ENCODE assay signal across 20 cellular contexts in genomic region chr10:102437515-102437914, GRCh38. TPM values are rescaled to one million over a fixed set of nuclear protein-coding genes. Genes with fewer than 3 reads are reported as not detected.
DNase-seq lines count a peak whose midpoint lies in the region; ATAC-seq, FAIRE-seq and TF ChIP-seq lines count a peak whose summit lies in the region.
"Had no signal": no experiment of that assay in that cellular context is flagged by ENCODE, and none has a peak within 500 bp of the region (broad histone marks: within the 10 kb centered on the region; RNA-seq: fewer than 3 reads in every experiment).

No MANE protein-coding gene starts in this region.

- H3K9me3 Mint-ChIP-seq in CD4-positive, alpha-beta T cell: no peaks in the 10 kb centered on the region

- no peak for FAIRE-seq in RCC 7860 (lab: Jason Lieb, UNC)

- TF ChIP-seq CTCF in CD4-positive, alpha-beta T cell (IDR thresholded peaks at IDR 0.05): no peak
- TF ChIP-seq CTCF in HEK293 (tag by site-specific recombination; IDR thresholded peaks at IDR 0.05) (no peak), fibroblast of pulmonary artery (IDR thresholded peaks at IDR 0.05; ENCODE audit: low read length, missing control alignments) (no peak)

- ATAC-seq in CD4-positive, alpha-beta T cell (ENCODE audit: poor library complexity): no peak
- ATAC-seq: body of pancreas, left ventricle myocardium superior had no signal

- CTCF ChIA-PET in CD4-positive, alpha-beta T cell (lab: Charles Lee): interaction anchor here (0.8 to 1.3 kb wide), 2 partner anchors 11 to 208 kb away, joined by 3 to 4 read pairs; no protein-coding TSS in a partner anchor
- CTCF ChIA-PET in HEK293 (lab: Yijun Ruan, JAX): no interaction called here

- H3K4me3 ChIP-seq in HEK293 (ENCODE audit: low read depth, low read length): no peak overlapping the region
- peak overlapping the region; percentile 6 for H3K4me3 ChIP-seq in fibroblast of pulmonary artery (replicated peaks; ENCODE audit: low read depth, low read length)
- H3K4me3 ChIP-seq: body of pancreas, coronary artery had no signal

- no peak overlapping the region for H3K27ac ChIP-seq in CD4-positive, alpha-beta T cell (ENCODE audit: low read depth, low read length)
- H3K27ac ChIP-seq in HEK293 (ENCODE audit: extremely low read depth, low read depth, low read length): no peak overlapping the region
- H3K27ac ChIP-seq: body of pancreas, coronary artery, HL-60 had no signal

- H3K4me3 Mint-ChIP-seq in CD4-positive, alpha-beta T cell: no peak overlapping the region
- H3K4me3 Mint-ChIP-seq: B cell had no signal

- H3K9me3 ChIP-seq in CD4-positive, alpha-beta T cell (ENCODE audit: control insufficient read depth, low read length): no peaks in the 10 kb centered on the region
- H3K9me3 ChIP-seq in HEK293 (ENCODE audit: control insufficient read depth, insufficient read depth, low read depth, low read length): no peaks in the 10 kb centered on the region
- H3K9me3 ChIP-seq: body of pancreas, upper lobe of left lung had no signal

- H3K4me1 Mint-ChIP-seq in CD4-positive, alpha-beta T cell (ENCODE audit: low read depth): peaks cover 53% of the 10 kb centered on the region

- H3K27me3 Mint-ChIP-seq in CD4-positive, alpha-beta T cell: no peaks in the 10 kb centered on the region
- H3K27me3 Mint-ChIP-seq: B cell, naive B cell had no signal

- intact Hi-C loops in CD4-positive, alpha-beta T cell (cut with DNase I, micrococcal nuclease): no loop called here

- POLR2A ChIA-PET in CD4-positive, alpha-beta T cell (lab: Charles Lee): interaction anchor here (1.3 to 3.2 kb wide), 2 partner anchors 16 to 28 kb away, joined by 3 to 28 read pairs; partner anchors contain the start of gene FBXL15
- POLR2A ChIA-PET in HEK293 (lab: Yijun Ruan, JAX): interaction anchor here (1.0 kb wide), 1 partner anchor 8 kb away, joined by 5 read pairs; no protein-coding TSS in a partner anchor

- H3K27me3 ChIP-seq in CD4-positive, alpha-beta T cell (ENCODE audit: control insufficient read depth, insufficient read depth, low read length): no peaks in the 10 kb centered on the region
- H3K27me3 ChIP-seq: body of pancreas, upper lobe of left lung had no signal

- H3K27ac Mint-ChIP-seq in CD4-positive, alpha-beta T cell: peak overlapping the region; percentile 19
- H3K27ac Mint-ChIP-seq: B cell, naive B cell had no signal

- H3K36me3 Mint-ChIP-seq in CD4-positive, alpha-beta T cell (ENCODE audit: low read depth): peaks cover 4% of the 10 kb centered on the region
- H3K36me3 Mint-ChIP-seq: naive B cell had no signal

- DNase-seq in CD4-positive, alpha-beta T cell: no peak
- no peak for DNase-seq in fibroblast of pulmonary artery (ENCODE audit: low read depth)
- DNase-seq in RCC 7860 (ENCODE audit: low spot score): no peak
- DNase-seq in NCI-H526 treated with DMSO at 0.1 percent for 48 hours (lab: John Stamatoyannopoulos, UW): no peak
- no peak for DNase-seq in activated gamma-delta T cell treated with Interleukin-2 at 50 U/mL for 16 hours
- DNase-seq: activated CD4-positive, CD25-positive, alpha-beta regulatory T cell treated with anti-CD3 and anti-CD28 coated beads, Interleukin-2, amount 50 U/mL, for 72 hours; body of pancreas; erythroblast; GOT3; left ventricle myocardium superior; naive B cell; NCI-H2029; SHP77 treated with DMSO at 0.1 percent for 48 hours; stimulated activated naive CD4-positive, alpha-beta T cell; T-helper 9 cell; upper lobe of left lung had no signal

- no peaks in the 10 kb centered on the region for H3K4me1 ChIP-seq in HEK293 (ENCODE audit: control insufficient read depth, insufficient read depth, low read length)

- no peaks in the 10 kb centered on the region for H3K36me3 ChIP-seq in HEK293 (ENCODE audit: control insufficient read depth in 2 of 2, insufficient read depth in 1 of 2, low read length in 2 of 2)
- H3K36me3 ChIP-seq: upper lobe of left lung had no signal

TF ChIP-seq in HEK293, 187 proteins besides CTCF, POLR2A, EP300 and RAD21:
- TF ChIP-seq ZEB2 (tag by site-specific recombination; IDR thresholded peaks at IDR 0.05) (no peak), PRDM10 (tag by site-specific recombination; IDR thresholded peaks at IDR 0.05) (peak; percentile 74), ZNF701 (tag by site-specific recombination; IDR thresholded peaks at IDR 0.05) (no peak), ZNF664 (tag by site-specific recombination; IDR thresholded peaks at IDR 0.05) (peak; percentile 83), ZNF585B (tag by site-specific recombination; IDR thresholded peaks at IDR 0.05) (no peak), IKZF3 (tag by site-specific recombination; IDR thresholded peaks at IDR 0.05) (no peak), ZNF571 (tag by site-specific recombination; IDR thresholded peaks at IDR 0.05) (no peak)

RNA-seq across cellular contexts. Expression of gene CUEDC2, which starts 5.1 kb away (rescaled TPM):
- 10 to 100 TPM; 25.5 to 25.6 TPM for total RNA-seq in CD4-positive, alpha-beta T cell

RNA-seq across cellular contexts. Expression of gene C10orf95, which starts 13.8 kb away (rescaled TPM):
- under 1 TPM; 0.16 to 0.28 TPM for total RNA-seq in CD4-positive, alpha-beta T cell
- total RNA-seq: left ventricle myocardium superior had no signal

RNA-seq across cellular contexts. Expression of gene FBXL15, which starts 16.9 kb away (rescaled TPM):
- 10 to 100 TPM; 10.2 to 10.4 TPM for total RNA-seq in CD4-positive, alpha-beta T cell

RNA-seq across cellular contexts. Expression of gene PSD, which starts 18.9 kb away (rescaled TPM):
- 10 to 100 TPM; 16.7 to 17.8 TPM for total RNA-seq in CD4-positive, alpha-beta T cell

RNA-seq across cellular contexts. Expression of gene NFKB2, which starts 42.0 kb away (rescaled TPM):
- total RNA-seq in CD4-positive, alpha-beta T cell: 100 to 1,000 TPM; 240 to 256 TPM
